23 cellular contexts compared by ENCODE assay signal in the genomic region with DNA sequence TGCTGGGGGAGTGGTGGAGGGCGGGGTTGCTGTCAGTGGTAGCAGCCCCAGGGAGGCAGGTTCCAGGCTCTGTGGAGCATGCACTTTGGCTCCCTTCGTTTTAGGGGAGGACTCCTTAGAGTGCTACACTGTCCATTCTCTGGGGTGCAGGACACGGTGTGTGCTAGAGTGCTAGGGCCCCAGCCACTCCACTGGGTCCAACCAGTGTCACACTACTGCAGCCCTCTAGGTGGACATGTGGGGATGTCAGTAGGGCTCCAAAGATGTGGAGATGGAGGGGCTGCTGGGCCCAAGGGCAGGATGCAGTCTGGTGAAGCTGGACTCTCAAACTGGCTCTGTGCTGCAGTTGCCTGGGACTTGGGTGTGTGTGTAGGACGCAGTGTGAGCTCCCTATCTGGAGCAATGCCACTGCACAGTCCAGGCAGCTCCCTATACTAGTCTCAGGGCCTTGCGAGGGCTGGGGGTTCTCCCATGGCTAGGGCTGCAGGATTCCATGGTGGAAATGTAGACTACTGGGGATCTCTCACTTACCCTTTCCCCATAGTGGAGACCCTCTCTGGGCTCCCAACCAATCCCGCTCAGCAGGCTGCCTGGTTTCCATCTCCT. TPM values are rescaled to one million over a fixed set of nuclear protein-coding genes. Genes with fewer than 3 reads are reported as not detected.
"Had no signal": no experiment of that assay in that cellular context is flagged by ENCODE, and none has a peak within 500 bp of the region (broad histone marks: within the 10 kb centered on the region; RNA-seq: fewer than 3 reads in every experiment).

No MANE protein-coding gene starts in this region.

- H3K4me2 ChIP-seq: KMS-11 had no signal

- H3K4me3 ChIP-seq: cardiac muscle cell had no signal

- H3K27me3 ChIP-seq: brain microvascular endothelial cell, cardiac muscle cell had no signal

- ATAC-seq: activated T-cell treated with anti-CD3 and anti-CD28 coated beads, Interleukin-2, amount 50 U/mL, for 4 hours; T-helper 17 cell had no signal

- H3K27ac ChIP-seq: brain microvascular endothelial cell, cardiac muscle cell, KMS-11 had no signal

- H3K9ac ChIP-seq: KMS-11 had no signal

- H3K36me3 ChIP-seq: brain microvascular endothelial cell, cardiac muscle cell had no signal

- DNase-seq: activated B cell treated with CpG ODN at 0.5 μM for 24 hours; activated CD4-positive, alpha-beta T cell treated with anti-CD3 and anti-CD28 coated beads for 1 hour; activated CD4-positive, alpha-beta T cell treated with anti-CD3 and anti-CD28 coated beads, Interleukin-2, amount 10 ng/mL, durations not matched to agents 24 days and 14 days; activated CD4-positive, alpha-beta T cell treated with anti-CD3 and anti-CD28 coated beads, Interleukin-2, amount 50 U/mL, for 48 hours; activated CD8-positive, alpha-beta memory T cell treated with anti-CD3 and anti-CD28 coated beads for 24 hours; activated effector memory CD4-positive, alpha-beta T cell treated with anti-CD3 and anti-CD28 coated beads, Interleukin-2, amount 50 U/mL, for 16 hours; activated naive CD4-positive, alpha-beta T cell treated with Interleukin-2 at 50 U/mL for 16 hours; activated T-cell treated with anti-CD3 and anti-CD28 coated beads, Interleukin-2, amount 50 U/mL, for 4 hours; amygdala; brain microvascular endothelial cell; NCI-H1092; NCI-H1417 treated with DMSO at 0.1 percent for 48 hours; NCI-H1694; NCI-H2081; NCI-H510A treated with DMSO at 0.1 percent for 48 hours; NCI-H69; SIG-M5; T-helper 17 cell; T-helper 9 cell had no signal

RNA-seq across cellular contexts. Expression of a gene that starts 45.5 kb away (rescaled TPM):
- total RNA-seq: activated B cell treated with CpG ODN at 0.5 μM for 24 hours; activated CD4-positive, alpha-beta T cell treated with anti-CD3 and anti-CD28 coated beads, Interleukin-2, amount 10 ng/mL, durations not matched to agents 24 days and 14 days; activated T-cell treated with anti-CD3 and anti-CD28 coated beads, Interleukin-2, amount 50 U/mL, for 4 hours; cardiac muscle cell; MCF 10A; RPMI7951; T-helper 17 cell had no signal
